In genomic region chr14:74954232-74954946, GRCh38 we compare ENCODE assay signal across 8 cellular contexts. TPM values are rescaled to one million over a fixed set of nuclear protein-coding genes. Genes with fewer than 3 reads are reported as not detected.
DNase-seq lines count a peak whose midpoint lies in the region; ATAC-seq and TF ChIP-seq lines count a peak whose summit lies in the region.

No MANE protein-coding gene starts in this region.

- no peak overlapping the region for H2BK120ac ChIP-seq in mesendoderm (ENCODE audit: low read depth, low read length)

- H3K4me1 Mint-ChIP-seq in MCF 10A (ENCODE audit: insufficient read depth, unreplicated experiment): no peaks in the 10 kb centered on the region

- no CpG with 5 or more reads among the region's 18 CpGs for WGBS in mesendoderm (ENCODE audit: extremely low coverage, insufficient coverage, low lambda C conversion rate)

- H3K9ac ChIP-seq in mesendoderm (ENCODE audit: low read length): peak overlapping the region; percentile 62

- no peak overlapping the region for H3K18ac ChIP-seq in mesendoderm (ENCODE audit: low read length)

- no peak overlapping the region for H2BK5ac ChIP-seq in mesendoderm (ENCODE audit: low read length)

- peaks cover 16% of the 10 kb centered on the region for H3K27me3 ChIP-seq in AG04450 (ENCODE audit: control insufficient read depth, insufficient read depth, low read length)
- no peaks in the 10 kb centered on the region for H3K27me3 ChIP-seq in mesendoderm (ENCODE audit: insufficient read depth, low read length, poor library complexity)

- CTCF ChIA-PET in AG04450 (lab: Charles Lee) (interaction anchor here (1.2 to 3.3 kb wide), 4 partner anchors 9 to 134 kb away, joined by 3 to 14 read pairs (median 5); no protein-coding TSS in a partner anchor), MCF 10A (lab: Yijun Ruan, JAX) (interaction anchor here (0.8 to 1.3 kb wide), 3 partner anchors 10 to 134 kb away, joined by 3 to 5 read pairs (median 3); no protein-coding TSS in a partner anchor)

- H3K36me3 Mint-ChIP-seq in MCF 10A (ENCODE audit: insufficient read depth, unreplicated experiment): peaks cover 4% of the 10 kb centered on the region

- H4K8ac ChIP-seq in mesendoderm (ENCODE audit: low read depth, low read length): no peak overlapping the region

- no peaks in the 10 kb centered on the region for H3K79me1 ChIP-seq in mesendoderm (ENCODE audit: low read length)

- DNase-seq in AG04450 (ENCODE audit: low read depth, low spot score): no peak
- peak; percentile 81 for DNase-seq in NCI-H1694 treated with DMSO at 0.1 percent for 48 hours (lab: John Stamatoyannopoulos, UW)
- no peak for DNase-seq in MCF 10A (ENCODE audit: unreplicated experiment)
- no peak for DNase-seq in mesendoderm
- no peak for DNase-seq in SIG-M5 treated with dmso at 0.1 percent for 504 hours (lab: John Stamatoyannopoulos, UW; ENCODE audit: unreplicated experiment)
- DNase-seq in germinal center (ENCODE audit: low spot score): no peak
- no peak for DNase-seq in activated CD4-positive, alpha-beta T cell treated with anti-CD3 and anti-CD28 coated beads, Interleukin-2, amount 50 U/mL, for 1 hour

- H3K27ac ChIP-seq in AG04450 (ENCODE audit: low read depth, low read length): no peak overlapping the region
- H3K27ac ChIP-seq in mesendoderm (ENCODE audit: low read depth, low read length): no peak overlapping the region

- peak overlapping the region; percentile 71 for H3K56ac ChIP-seq in mesendoderm (ENCODE audit: low read length)

- H2AK5ac ChIP-seq in mesendoderm (ENCODE audit: low read length): no peak overlapping the region

- H2BK15ac ChIP-seq in mesendoderm (replicated peaks; ENCODE audit: low read depth): no peak overlapping the region

- H3K9me3 Mint-ChIP-seq in MCF 10A (ENCODE audit: unreplicated experiment): no peaks in the 10 kb centered on the region

- H3K4me2 ChIP-seq in mesendoderm (ENCODE audit: low read length): peak overlapping the region; percentile 29

- TF ChIP-seq CTCF in AG04450 (IDR thresholded peaks at IDR 0.05; ENCODE audit: low read depth, low read length) (no peak), MCF 10A (IDR thresholded peaks at IDR 0.05; ENCODE audit: unreplicated experiment) (no peak)

- POLR2A ChIA-PET in AG04450 (lab: Yijun Ruan, JAX) (no interaction called here), MCF 10A (lab: Yijun Ruan, JAX) (interaction anchor here (0.6 to 0.7 kb wide), 2 partner anchors 49 to 96 kb away, joined by 3 to 4 read pairs; no protein-coding TSS in a partner anchor)

- H3K36me3 ChIP-seq in mesendoderm (ENCODE audit: control insufficient read depth, insufficient read depth, low read length): no peaks in the 10 kb centered on the region

- no peaks in the 10 kb centered on the region for H3K27me3 Mint-ChIP-seq in MCF 10A (ENCODE audit: insufficient read depth, unreplicated experiment)

- no peaks in the 10 kb centered on the region for H3K79me2 ChIP-seq in mesendoderm (ENCODE audit: control insufficient read depth, insufficient read depth, low read length)

- H3K27ac Mint-ChIP-seq in MCF 10A (ENCODE audit: low read depth, unreplicated experiment): no peak overlapping the region

- peak overlapping the region; percentile 4 for H3K4ac ChIP-seq in mesendoderm (ENCODE audit: low read depth, low read length)

- no TSS peak for BruUV-seq in MCF 10A (replicated peaks; lab: Mats Ljungman, UMichigan)

- no peak overlapping the region for H4K5ac ChIP-seq in mesendoderm (ENCODE audit: low read length)

- H3K23ac ChIP-seq in mesendoderm (ENCODE audit: low read length): no peak overlapping the region

- intact Hi-C loops in MCF 10A (cut with micrococcal nuclease): no loop called here

- no peak for ATAC-seq in GM19395 (IDR thresholded peaks at IDR 0.05; ENCODE audit: unreplicated experiment)

- peaks cover 2% of the 10 kb centered on the region for H3K4me1 ChIP-seq in mesendoderm (ENCODE audit: control insufficient read depth, low read depth, low read length)

- H3K4me3 ChIP-seq in AG04450 (ENCODE audit: low read depth, low read length): peak overlapping the region; percentile 13
- no peak overlapping the region for H3K4me3 ChIP-seq in mesendoderm (ENCODE audit: low read length)

- H3K4me3 Mint-ChIP-seq in MCF 10A (ENCODE audit: unreplicated experiment): peak overlapping the region; percentile 25

- no peaks in the 10 kb centered on the region; the same call in 1 of the 2 replicates for H3K9me3 ChIP-seq in AG04450 (ENCODE audit: control insufficient read depth, insufficient read depth, low read length)

RNA-seq across cellular contexts. Expression of gene PGF, which starts 1.0 kb away (rescaled TPM):
- 0.55 and 0.63 TPM in 2 replicates for polyA plus RNA-seq in AG04450 (2011; rRNA removed)
- 0.35 and 0.78 TPM in 2 replicates for polyA minus RNA-seq in AG04450 (2011; rRNA and poly(A)+ RNA removed)
- total RNA-seq in MCF 10A (2022): 1.3 and 2.1 TPM in 2 replicates
- 1.2 TPM for polyA plus RNA-seq in mesendoderm (2013, experiment 1 of 2)
- polyA plus RNA-seq in mesendoderm (2013, experiment 2 of 2): 1.3 TPM

RNA-seq across cellular contexts. Expression of gene RPS6KL1, which starts 31.3 kb away (rescaled TPM):
- polyA plus RNA-seq in AG04450 (2011; rRNA removed): 0.37 and 0.64 TPM in 2 replicates
- 0.60 and 1.9 TPM in 2 replicates for polyA minus RNA-seq in AG04450 (2011; rRNA and poly(A)+ RNA removed)
- 8.8 and 12.3 TPM in 2 replicates for total RNA-seq in MCF 10A (2022)
- polyA plus RNA-seq in mesendoderm (2013, experiment 1 of 2): 5.1 TPM
- 6.0 TPM for polyA plus RNA-seq in mesendoderm (2013, experiment 2 of 2)

RNA-seq across cellular contexts. Expression of gene EIF2B2, which starts 48.3 kb away (rescaled TPM):
- 78.3 and 82.5 TPM in 2 replicates for polyA plus RNA-seq in AG04450 (2011; rRNA removed)
- 42.1 and 51.4 TPM in 2 replicates for polyA minus RNA-seq in AG04450 (2011; rRNA and poly(A)+ RNA removed)
- total RNA-seq in MCF 10A (2022): 53.8 and 57.9 TPM in 2 replicates
- 37.3 TPM for polyA plus RNA-seq in mesendoderm (2013, experiment 1 of 2)
- 37.9 TPM for polyA plus RNA-seq in mesendoderm (2013, experiment 2 of 2)
